18 cellular contexts compared by ENCODE assay signal in genomic region chr12:462936-463705, GRCh38. TPM values are rescaled to one million over a fixed set of nuclear protein-coding genes. Genes with fewer than 3 reads are reported as not detected.
A peak's percentile ranks its signal among the peaks of the same experiment; 100 is the strongest.
DNase-seq lines count a peak whose midpoint lies in the region; ATAC-seq and TF ChIP-seq lines count a peak whose summit lies in the region.
"Had no signal": no experiment of that assay in that cellular context is flagged by ENCODE, and none has a peak within 500 bp of the region (broad histone marks: within the 10 kb centered on the region; RNA-seq: fewer than 3 reads in every experiment).

No MANE protein-coding gene starts in this region.

- DNase-seq in COLO668 (lab: John Stamatoyannopoulos, UW; ENCODE audit: unreplicated experiment) = peak; percentile 83
- DNase-seq in DMS53 (lab: John Stamatoyannopoulos, UW) = peak; percentile 96
- peak; percentile 66 for DNase-seq in PC-3
- no peak for DNase-seq in lung (ENCODE audit: low spot score)
- no peak for DNase-seq in AG20443 (ENCODE audit: low spot score)
- no peak for DNase-seq in activated T-cell treated with anti-CD3 and anti-CD28 coated beads, Interleukin-2, amount 50 U/mL, for 1 hour
- DNase-seq: activated B cell treated with CpG ODN at 0.5 μM for 24 hours; erythroblast; head of caudate nucleus; naive thymus-derived CD8-positive, alpha-beta T cell; OCI-M1; stimulated activated CD4-positive, alpha-beta T cell treated with anti-CD3 and anti-CD28 coated beads, Interleukin-4, amount 100 ng/mL, for 24 hours had no signal

- H3F3A ChIP-seq in PC-3 (ENCODE audit: low read length, unreplicated experiment) = no peaks in the 10 kb centered on the region

- no peak for TF ChIP-seq CTCF in PC-3 (conservative IDR thresholded peaks at IDR 0.05; ENCODE audit: low read depth, low read length)
- no peak for TF ChIP-seq CTCF in lung (IDR thresholded peaks at IDR 0.05; ENCODE audit: control extremely low read depth, extremely low read depth)

- H3K27me3 ChIP-seq in PC-3 (ENCODE audit: low read length) = no peaks in the 10 kb centered on the region
- no peaks in the 10 kb centered on the region for H3K27me3 ChIP-seq in lung (ENCODE audit: control insufficient read depth, insufficient read depth)

- no peak overlapping the region for H3K9ac ChIP-seq in PC-3 (ENCODE audit: low read length)

- BruUV-seq in PC-3 (replicated peaks; lab: Mats Ljungman, UMichigan) = no TSS peak

- ATAC-seq in PC-3 (no peak), lung (ENCODE audit: insufficient read depth, low FRiP score) (no peak), HG03175 (IDR thresholded peaks at IDR 0.05; ENCODE audit: unreplicated experiment) (no peak)
- ATAC-seq: activated naive CD4-positive, alpha-beta T cell treated with anti-CD3 and anti-CD28 coated beads, Interleukin-2, amount 50 U/mL, for 72 hours; naive thymus-derived CD8-positive, alpha-beta T cell; sciatic nerve; stimulated activated memory B cell treated with anti-CD40 and anti-IgM and Interleukin-4, amounts not matched to agents 10 μg/mL and 1 μg/mL and 100 μg/mL, for 72 hours; T-cell had no signal

- intact Hi-C loops in PC-3 (cut with micrococcal nuclease) = loop anchor here (5.0 kb wide), 1 partner anchor 74 kb away; no protein-coding TSS in a partner anchor

- H3K79me2 ChIP-seq in PC-3 (ENCODE audit: low read length) = no peaks in the 10 kb centered on the region

- POLR2A ChIA-PET in PC-3 (lab: Charles Lee; ENCODE audit: unreplicated experiment) = no interaction called here

- no peak overlapping the region for H3K4me3 ChIP-seq in PC-3 (ENCODE audit: low read length)
- H3K4me3 ChIP-seq in lung = no peak overlapping the region
- H3K4me3 ChIP-seq: HAP-1 had no signal

- CTCF ChIA-PET in PC-3 (lab: Charles Lee) = no interaction called here

- H2AFZ ChIP-seq in PC-3 (ENCODE audit: low read length) = no peak overlapping the region

- no peak overlapping the region for H3K27ac ChIP-seq in PC-3 (ENCODE audit: low read length)
- H3K27ac ChIP-seq in lung (ENCODE audit: low read depth in 1 of 2, low read length in 1 of 2) = peak overlapping the region; percentile 46 to 90

- H3K9me3 ChIP-seq in PC-3 (ENCODE audit: low read length) (no peaks in the 10 kb centered on the region), lung (ENCODE audit: control insufficient read depth in 2 of 2, insufficient read depth in 1 of 2, low read length in 1 of 2) (no peaks in the 10 kb centered on the region)
- H3K9me3 ChIP-seq: HAP-1 had no signal

- H3K4me1 ChIP-seq in PC-3 (ENCODE audit: insufficient read depth, low read length) (peaks cover 16% of the 10 kb centered on the region), lung (ENCODE audit: control insufficient read depth in 2 of 2, insufficient read depth in 2 of 2, low read length in 2 of 2) (peaks cover 6 to 8% of the 10 kb centered on the region in 2 donors)

- H3K36me3 ChIP-seq in PC-3 (ENCODE audit: low read depth, low read length) = no peaks in the 10 kb centered on the region
- H3K36me3 ChIP-seq in lung (ENCODE audit: control insufficient read depth in 2 of 2, insufficient read depth in 2 of 2, low read length in 2 of 2) = no peaks in the 10 kb centered on the region
- H3K36me3 ChIP-seq: HAP-1 had no signal

- 0 out of 2 replicates have a peak overlapping the region, but pooled peaks have one; percentile 34 for H3K4me2 ChIP-seq in PC-3 (ENCODE audit: low read length)

- H4K20me1 ChIP-seq in PC-3 (ENCODE audit: low read length) = no peaks in the 10 kb centered on the region

- H3K9me2 ChIP-seq in PC-3 (replicated peaks; ENCODE audit: low read length) = no peaks in the 10 kb centered on the region

- 53 to 67% methylated on average over 6 of the region's 6 CpGs for WGBS in lung, 2 donors

RNA-seq across cellular contexts. Expression of gene B4GALNT3, which starts 3.4 kb away (rescaled TPM):
- total RNA-seq in PC-3 (2014; rRNA removed) (3.7 and 5.0 TPM in 2 replicates), lung (10 to 100 TPM in 1 of 2 donors, 1 to 10 TPM in 1; 1.7 to 36.1 TPM)
- polyA plus RNA-seq in lung = 10 to 100 TPM in 1 of 2 donors, 1 to 10 TPM in 1; 8.8 to 17.2 TPM
- total RNA-seq: activated B cell treated with CpG ODN at 0.5 μM for 24 hours had no signal

Comparison
In these comparisons a context has a peak if more than half of its experiments do, and no peak if none do; other contexts are left out.
1. DNase-seq: peak in COLO668 (single experiment), DMS53 (single experiment) and PC-3 (single experiment); none in lung (single experiment), AG20443 (single experiment) and activated T-cell treated with anti-CD3 and anti-CD28 coated beads, Interleukin-2, amount 50 U/mL, for 1 hour (single experiment).